8 cellular contexts compared by ENCODE assay signal in genomic region chr1:17010601-17011438, GRCh38. TPM values are rescaled to one million over a fixed set of nuclear protein-coding genes. Genes with fewer than 3 reads are reported as not detected.
A peak's percentile ranks its signal among the peaks of the same experiment; 100 is the strongest.
DNase-seq lines count a peak whose midpoint lies in the region; ATAC-seq and TF ChIP-seq lines count a peak whose summit lies in the region.

No MANE protein-coding gene starts in this region.

- H3K4me3 ChIP-seq in neutrophil (ENCODE audit: low read depth in 1 of 2, low read length in 1 of 2) = peak overlapping the region; percentile 68 to 71

- in situ Hi-C loops in KBM-7 (cut with MboI; ENCODE audit: low pct_unique_long_range_greater_than_20kb, low sequenced_read_pairs) = no loop called here

- TF ChIP-seq CTCF in foreskin keratinocyte (conservative IDR thresholded peaks at IDR 0.05) (no peak), neutrophil (IDR thresholded peaks at IDR 0.05) (no peak)

- peak; percentile 4 for DNase-seq in NCI-H345 (lab: John Stamatoyannopoulos, UW)
- DNase-seq in NCI-H345 treated with DMSO at 0.1 percent for 48 hours (lab: John Stamatoyannopoulos, UW; ENCODE audit: unreplicated experiment) = no peak
- peak; percentile 64 for DNase-seq in KBM-7
- peak; percentile 57 for DNase-seq in activated CD8-positive, alpha-beta memory T cell treated with anti-CD3 and anti-CD28 coated beads, Interleukin-2, amount 50 U/mL, for 48 hours
- peak in 1 of 2 donors; percentile 16 for DNase-seq in foreskin keratinocyte
- DNase-seq in activated CD4-positive, CD25-positive, alpha-beta regulatory T cell treated with anti-CD3 and anti-CD28 coated beads, Interleukin-2, amount 50 U/mL, for 72 hours = no peak
- DNase-seq in DMS153 treated with DMSO at 0.1 percent for 48 hours (lab: John Stamatoyannopoulos, UW; ENCODE audit: unreplicated experiment) = no peak

- H3K36me3 ChIP-seq in neutrophil = peaks cover 1% of the 10 kb centered on the region

- H3K9me3 ChIP-seq in neutrophil = no peaks in the 10 kb centered on the region

- peaks cover 3% of the 10 kb centered on the region for H3K4me1 ChIP-seq in foreskin keratinocyte
- peaks cover 61 to 63% of the 10 kb centered on the region in 2 experiments for H3K4me1 ChIP-seq in neutrophil (ENCODE audit: control insufficient read depth in 1 of 2, insufficient read depth in 1 of 2, low read depth in 1 of 2, low read length in 1 of 2)

- ATAC-seq in foreskin keratinocyte = no peak

- no peaks in the 10 kb centered on the region for H3K27me3 ChIP-seq in foreskin keratinocyte
- H3K27me3 ChIP-seq in neutrophil = no peaks in the 10 kb centered on the region

- H3K27ac ChIP-seq in foreskin keratinocyte (peak overlapping the region; percentile 49), neutrophil (peak overlapping the region; percentile 45)

RNA-seq across cellular contexts. Expression of gene ATP13A2, which starts 0.9 kb away (rescaled TPM):
- total RNA-seq in foreskin keratinocyte = 74.2 and 77.3 TPM in 2 replicates
- 53.8 and 55.9 TPM in 2 replicates for polyA plus RNA-seq in foreskin keratinocyte

RNA-seq across cellular contexts. Expression of gene MFAP2, which starts 30.4 kb away (rescaled TPM):
- 53.4 and 83.1 TPM in 2 replicates for total RNA-seq in foreskin keratinocyte
- 71.6 and 111 TPM in 2 replicates for polyA plus RNA-seq in foreskin keratinocyte

RNA-seq across cellular contexts. Expression of gene SDHB, which starts 43.0 kb away (rescaled TPM):
- 152 and 156 TPM in 2 replicates for total RNA-seq in foreskin keratinocyte
- 162 and 181 TPM in 2 replicates for polyA plus RNA-seq in foreskin keratinocyte

Comparison
In these comparisons a context has a peak if more than half of its experiments do, and no peak if none do; other contexts are left out.
1. DNase-seq: peak in NCI-H345 (single experiment), KBM-7 (single experiment) and activated CD8-positive, alpha-beta memory T cell treated with anti-CD3 and anti-CD28 coated beads, Interleukin-2, amount 50 U/mL, for 48 hours (single experiment); none in NCI-H345 treated with DMSO at 0.1 percent for 48 hours (single experiment), activated CD4-positive, CD25-positive, alpha-beta regulatory T cell treated with anti-CD3 and anti-CD28 coated beads, Interleukin-2, amount 50 U/mL, for 72 hours (single experiment) and DMS153 treated with DMSO at 0.1 percent for 48 hours (single experiment).